ENCODE assay signal across 8 cellular contexts in genomic region chr9:107282268-107282667, GRCh38. TPM values are rescaled to one million over a fixed set of nuclear protein-coding genes. Genes with fewer than 3 reads are reported as not detected.
A peak's percentile ranks its signal among the peaks of the same experiment; 100 is the strongest.
DNase-seq lines count a peak whose midpoint lies in the region; ATAC-seq, FAIRE-seq and TF ChIP-seq lines count a peak whose summit lies in the region.

No MANE protein-coding gene starts in this region.

- peak overlapping the region; percentile 45 to 58 for H3K27ac ChIP-seq in kidney (ENCODE audit: low read depth in 2 of 2, low read length in 2 of 2)
- H3K27ac ChIP-seq in thyroid gland: peak overlapping the region; percentile 41 to 68 (median 46)

- WGBS in thyroid gland, 2 donors: 6 to 9% methylated on average over 9 of the region's 9 CpGs

- TF ChIP-seq POLR2A in thyroid gland (IDR thresholded peaks at IDR 0.05): no peak

- FAIRE-seq in kidney (lab: Jason Lieb, UNC): no peak

- H3K27ac Mint-ChIP-seq in activated naive CD8-positive, alpha-beta T cell treated with anti-CD3 and anti-CD28 coated beads for 36 hours: peak overlapping the region; percentile 87

- intact Hi-C loops in kidney (cut with DNase I) (no loop called here), thyroid gland (cut with DNase I) (no loop called here)

- H3K9ac ChIP-seq in kidney (ENCODE audit: low read length in 2 of 2): peak overlapping the region; percentile 38 to 83

- peak overlapping the region; percentile 97 for H3K4me3 Mint-ChIP-seq in activated naive CD8-positive, alpha-beta T cell treated with anti-CD3 and anti-CD28 coated beads for 36 hours

- H3K9me3 Mint-ChIP-seq in activated naive CD8-positive, alpha-beta T cell treated with anti-CD3 and anti-CD28 coated beads for 36 hours: no peaks in the 10 kb centered on the region

- ATAC-seq in HG03066 (IDR thresholded peaks at IDR 0.05; ENCODE audit: low read depth, unreplicated experiment): peak; percentile 2

- TF ChIP-seq CTCF in GM12875 (IDR thresholded peaks at IDR 0.05; ENCODE audit: borderline replicate concordance, insufficient read depth, low read depth, low read length) (no peak), kidney (IDR thresholded peaks at IDR 0.05; ENCODE audit: borderline replicate concordance, extremely low read depth, insufficient read depth) (no peak), thyroid gland (IDR thresholded peaks at IDR 0.05) (no peak)

- peaks cover 37% of the 10 kb centered on the region for H3K4me1 Mint-ChIP-seq in activated naive CD8-positive, alpha-beta T cell treated with anti-CD3 and anti-CD28 coated beads for 36 hours

- H3K36me3 Mint-ChIP-seq in activated naive CD8-positive, alpha-beta T cell treated with anti-CD3 and anti-CD28 coated beads for 36 hours: peaks cover 29% of the 10 kb centered on the region

- DNase-seq in activated naive CD8-positive, alpha-beta T cell treated with anti-CD3 and anti-CD28 coated beads for 36 hours: no peak
- DNase-seq in kidney (no peak), thyroid gland (no peak), COLO829 (ENCODE audit: low spot score) (no peak), superior temporal gyrus (ENCODE audit: extremely low spot score) (no peak), COLO668 (lab: John Stamatoyannopoulos, UW; ENCODE audit: unreplicated experiment) (no peak)

- H3K36me3 ChIP-seq in kidney (ENCODE audit: control insufficient read depth in 1 of 2, insufficient read depth in 2 of 2, low read length in 2 of 2) (no peaks in the 10 kb centered on the region), thyroid gland (no peaks in the 10 kb centered on the region)

- H3K4me1 ChIP-seq in kidney (ENCODE audit: control insufficient read depth in 1 of 2, insufficient read depth in 1 of 2, low read depth in 1 of 2, low read length in 2 of 2): peaks cover 3 to 7% of the 10 kb centered on the region in 2 donors
- peaks cover 23 to 28% of the 10 kb centered on the region in 2 donors for H3K4me1 ChIP-seq in thyroid gland

- H3K9me3 ChIP-seq in kidney (ENCODE audit: control insufficient read depth in 1 of 2, low read length in 2 of 2) (no peaks in the 10 kb centered on the region), thyroid gland (no peaks in the 10 kb centered on the region)

- no peaks in the 10 kb centered on the region for H3K27me3 ChIP-seq in thyroid gland

- H3K27me3 Mint-ChIP-seq in activated naive CD8-positive, alpha-beta T cell treated with anti-CD3 and anti-CD28 coated beads for 36 hours: no peaks in the 10 kb centered on the region

- H3K4me3 ChIP-seq in GM12875 (ENCODE audit: low read depth, low read length): peak overlapping the region; percentile 97
- H3K4me3 ChIP-seq in kidney (ENCODE audit: low read length in 2 of 2): peak overlapping the region; percentile 78 to 84
- peak overlapping the region in 2 of 3 donors; percentile 43 to 52 for H3K4me3 ChIP-seq in thyroid gland (replicated peaks in 1 of 3)

RNA-seq across cellular contexts. Expression of gene RAD23B, which starts 0.8 kb away (rescaled TPM):
- 100 to 1,000 TPM; 142 to 148 TPM for total RNA-seq in activated naive CD8-positive, alpha-beta T cell treated with anti-CD3 and anti-CD28 coated beads for 36 hours
- total RNA-seq in kidney (76.5 TPM), thyroid gland (10 to 100 TPM; 68.6 to 85.7 (median 81.0) TPM)
- polyA plus RNA-seq in kidney (ENCODE audit: insufficient read depth, low read depth, low replicate concordance): 40.5 TPM
